In the genomic region with DNA sequence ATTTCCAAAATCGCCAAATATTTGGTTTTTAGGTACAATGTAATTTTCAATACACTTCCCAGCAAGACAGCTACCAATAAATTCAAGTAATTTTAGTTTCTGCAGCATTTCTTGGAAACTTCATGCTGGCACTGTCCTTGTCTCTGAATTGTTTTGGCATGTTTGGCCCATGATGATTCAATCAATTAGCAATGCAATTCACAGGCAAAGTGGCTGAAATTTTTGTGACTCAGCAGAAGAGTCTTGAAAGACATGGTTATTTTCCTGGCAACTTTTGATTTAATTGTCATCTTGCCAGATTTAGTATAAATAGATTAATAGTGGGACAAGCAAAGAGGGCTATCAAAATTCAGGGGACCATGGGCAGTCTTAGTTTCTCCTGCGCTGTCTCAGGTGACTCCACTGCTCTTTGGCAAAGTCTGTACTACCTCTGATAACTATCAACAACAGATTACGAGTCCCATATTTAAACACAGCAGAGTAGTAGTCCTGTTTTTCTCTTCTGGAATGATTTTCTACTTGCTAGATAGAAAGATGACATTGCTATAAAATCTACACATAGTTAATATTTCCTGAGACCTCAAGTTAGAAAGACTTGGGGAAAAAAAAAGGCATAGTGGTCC, we compare ENCODE assay signal across 12 cellular contexts.
DNase-seq lines count a peak whose midpoint lies in the region; FAIRE-seq and TF ChIP-seq lines count a peak whose summit lies in the region.
"Had no signal": no experiment of that assay in that cellular context is flagged by ENCODE, and none has a peak within 500 bp of the region (broad histone marks: within the 10 kb centered on the region; RNA-seq: fewer than 3 reads in every experiment).

No MANE protein-coding gene starts in this region.

- no peak for TF ChIP-seq EP300 in ovary (IDR thresholded peaks at IDR 0.05)

- peaks cover 1% of the 10 kb centered on the region for H3K4me1 ChIP-seq in ovary (ENCODE audit: insufficient read depth)
- H3K4me1 ChIP-seq: colonic mucosa, parathyroid adenoma had no signal

- intact Hi-C loops in ovary (cut with DNase I), result no loop called here

- no peaks in the 10 kb centered on the region for H3K9me3 ChIP-seq in ovary
- H3K9me3 ChIP-seq: colonic mucosa had no signal

- peak; percentile 56 for FAIRE-seq in urothelium cell line (lab: Jason Lieb, UNC)

- no peak for TF ChIP-seq POLR2A in ovary (IDR thresholded peaks at IDR 0.05)

- peak; percentile 43 for DNase-seq in HPDE6-E6E7 (ENCODE audit: extremely low spot score)
- DNase-seq in amniotic stem cell (lab: John Stamatoyannopoulos, UW), result peak; percentile 46
- peak; percentile 5 for DNase-seq in globus pallidus (ENCODE audit: low spot score)
- peak; percentile 64 for DNase-seq in urothelium cell line (ENCODE audit: low spot score)
- no peak for DNase-seq in ovary
- DNase-seq in stimulated activated CD4-positive, alpha-beta T cell treated with anti-CD3 and anti-CD28 coated beads, Interleukin-4, amount 100 ng/mL, for 24 hours, result no peak
- DNase-seq in T-helper 1 cell, result no peak
- DNase-seq: activated T-cell treated with anti-CD3 and anti-CD28 coated beads, Interleukin-2, amount 50 U/mL, for 4 hours; colonic mucosa; left cardiac atrium; NCI-H1417 had no signal

- no peak overlapping the region for H3K27ac ChIP-seq in ovary
- H3K27ac ChIP-seq: colonic mucosa, parathyroid adenoma had no signal

- no peak for TF ChIP-seq CTCF in ovary (IDR thresholded peaks at IDR 0.05)

- 85 to 88% (median 87%) methylated on average over 3 of the region's 3 CpGs for WGBS in ovary, 3 donors

- H3K27me3 ChIP-seq in ovary, result no peaks in the 10 kb centered on the region
- H3K27me3 ChIP-seq: colonic mucosa had no signal

- H3K36me3 ChIP-seq in ovary, result no peaks in the 10 kb centered on the region
- H3K36me3 ChIP-seq: colonic mucosa had no signal

- no peak overlapping the region for H3K4me3 ChIP-seq in ovary
- H3K4me3 ChIP-seq: colonic mucosa had no signal

Comparison
In these comparisons a context has a peak if more than half of its experiments do, and no peak if none do; other contexts are left out.
1. DNase-seq: peak in HPDE6-E6E7 (single experiment), amniotic stem cell (single experiment), globus pallidus (single experiment) and urothelium cell line (single experiment); none in ovary (0 of 5), stimulated activated CD4-positive, alpha-beta T cell treated with anti-CD3 and anti-CD28 coated beads, Interleukin-4, amount 100 ng/mL, for 24 hours (single experiment) and T-helper 1 cell (0 of 5).